Comparison of ENCODE assay signal across 8 cellular contexts in the genomic region with DNA sequence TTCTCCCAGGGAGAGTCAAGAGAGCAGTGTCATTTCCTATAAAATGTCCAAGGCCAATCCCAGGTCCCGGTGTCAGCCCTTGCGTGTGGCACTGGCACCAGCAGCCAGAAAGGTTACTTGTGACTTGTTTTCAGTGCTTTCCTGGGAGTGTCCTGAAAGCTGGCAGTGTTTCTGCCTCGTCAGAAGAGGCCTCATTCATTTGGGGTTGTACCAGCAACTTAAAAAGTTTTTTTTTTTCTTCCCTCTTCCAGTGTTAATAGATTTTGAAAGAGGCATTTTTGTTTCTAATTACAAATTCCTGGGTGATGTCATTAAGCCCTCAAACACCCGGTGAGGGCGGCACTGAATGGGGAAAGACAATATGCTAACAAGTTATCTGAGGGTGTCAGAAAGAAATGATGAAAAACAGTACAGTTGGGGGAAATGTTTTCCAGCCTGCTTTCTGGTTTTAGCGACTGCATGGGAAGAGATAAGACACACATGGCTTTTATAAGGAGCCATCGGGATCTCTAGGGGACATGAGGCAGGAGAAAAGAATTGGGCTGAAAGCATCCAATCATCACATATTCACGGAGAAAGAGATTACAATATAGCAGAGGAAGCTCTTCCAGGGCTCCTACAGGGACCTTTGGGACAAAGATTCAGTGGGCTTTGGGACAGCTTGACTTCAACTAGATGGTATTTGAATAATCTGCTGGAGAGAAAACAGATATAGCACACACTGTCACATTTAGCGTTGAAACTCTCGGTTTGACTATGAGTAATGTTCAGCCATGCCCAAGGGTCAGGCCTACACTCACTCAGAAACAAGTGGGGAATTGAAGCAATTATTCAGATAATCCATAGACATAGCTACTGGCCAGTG.
A peak's percentile ranks its signal among the peaks of the same experiment; 100 is the strongest.
DNase-seq lines count a peak whose midpoint lies in the region; ATAC-seq and TF ChIP-seq lines count a peak whose summit lies in the region.

No MANE protein-coding gene starts in this region.

- 40% methylated on average over 10 of the region's 10 CpGs for WGBS in right lobe of liver (ENCODE audit: insufficient coverage, low coverage, low lambda C conversion rate, missing lambda C conversion rate)
- WGBS in tibial nerve, 2 donors = 16 to 19% methylated on average over 10 of the region's 10 CpGs

- intact Hi-C loops in right lobe of liver (cut with DNase I) = no loop called here

- H3K27ac Mint-ChIP-seq in brain = peak overlapping the region; percentile 55 to 99 (median 91)
- H3K27ac Mint-ChIP-seq in activated CD4-positive, alpha-beta T cell treated with anti-CD3 and anti-CD28 coated beads, Interleukin-2, amount 10 ng/mL, durations not matched to agents 7 days and 5 days = no peak overlapping the region

- peak overlapping the region; percentile 95 for H3K27ac ChIP-seq in HL-60 (replicated peaks)
- H3K27ac ChIP-seq in right lobe of liver = peak overlapping the region; percentile 90 to 93 (median 90)
- H3K27ac ChIP-seq in tibial nerve = peak overlapping the region; percentile 89 to 97 (median 95)

- CTCF ChIA-PET in activated CD4-positive, alpha-beta T cell treated with anti-CD3 and anti-CD28 coated beads, Interleukin-2, amount 10 ng/mL, durations not matched to agents 7 days and 5 days (lab: Charles Lee) = interaction anchor here (0.6 to 4.7 kb wide), 15 partner anchors 7 to 335 kb away, joined by 3 to 36 read pairs (median 6); no protein-coding TSS in a partner anchor

- H3K36me3 ChIP-seq in right lobe of liver (no peaks in the 10 kb centered on the region), tibial nerve (no peaks in the 10 kb centered on the region)

- no peaks in the 10 kb centered on the region for H3K36me3 Mint-ChIP-seq in brain
- no peaks in the 10 kb centered on the region for H3K36me3 Mint-ChIP-seq in activated CD4-positive, alpha-beta T cell treated with anti-CD3 and anti-CD28 coated beads, Interleukin-2, amount 10 ng/mL, durations not matched to agents 7 days and 5 days (ENCODE audit: low read depth)

- no peaks in the 10 kb centered on the region for H3K27me3 Mint-ChIP-seq in brain
- no peaks in the 10 kb centered on the region for H3K27me3 Mint-ChIP-seq in activated CD4-positive, alpha-beta T cell treated with anti-CD3 and anti-CD28 coated beads, Interleukin-2, amount 10 ng/mL, durations not matched to agents 7 days and 5 days

- no peaks in the 10 kb centered on the region for H3K9me3 ChIP-seq in right lobe of liver
- no peaks in the 10 kb centered on the region for H3K9me3 ChIP-seq in tibial nerve

- peak; percentile 59 for ATAC-seq in GM21367 (IDR thresholded peaks at IDR 0.05; ENCODE audit: unreplicated experiment)
- ATAC-seq in right lobe of liver = peak in 3 of 4 donors; percentile 26 to 40 (median 39)

- peak; percentile 38 for TF ChIP-seq POLR2A in right lobe of liver (IDR thresholded peaks at IDR 0.05)
- no peak for TF ChIP-seq POLR2A in tibial nerve (IDR thresholded peaks at IDR 0.05)

- TF ChIP-seq EP300 in tibial nerve (IDR thresholded peaks at IDR 0.05) = peak in 1 of 2 donors; percentile 74

- H3K27me3 ChIP-seq in HL-60 (ENCODE audit: insufficient read depth, poor library complexity, severe bottlenecking) (no peaks in the 10 kb centered on the region), right lobe of liver (no peaks in the 10 kb centered on the region), tibial nerve (no peaks in the 10 kb centered on the region)

- peak; percentile 64 for DNase-seq in COLO829 (ENCODE audit: low spot score)
- no peak for DNase-seq in HL-60 (ENCODE audit: low read depth in 1 of 2, low spot score in 1 of 2)
- peak in 2 of 3 donors; percentile 43 to 64 for DNase-seq in right lobe of liver
- DNase-seq in tibial nerve (ENCODE audit: low spot score in 2 of 2) = peak; percentile 37 to 52
- no peak for DNase-seq in stimulated activated CD8-positive, alpha-beta memory T cell treated with anti-CD3 and anti-CD28 coated beads, Interleukin-4, amount 100 ng/mL, for 48 hours
- DNase-seq in activated CD4-positive, alpha-beta T cell treated with anti-CD3 and anti-CD28 coated beads, Interleukin-2, amount 10 ng/mL, durations not matched to agents 7 days and 5 days = no peak

- H3K4me1 Mint-ChIP-seq in brain = peaks cover 75% of the 10 kb centered on the region
- H3K4me1 Mint-ChIP-seq in activated CD4-positive, alpha-beta T cell treated with anti-CD3 and anti-CD28 coated beads, Interleukin-2, amount 10 ng/mL, durations not matched to agents 7 days and 5 days = peaks cover 36% of the 10 kb centered on the region

- TF ChIP-seq CTCF in HL-60 (IDR thresholded peaks at IDR 0.05; ENCODE audit: insufficient read depth, low read length) (no peak), brain (conservative IDR thresholded peaks at IDR 0.05) (no peak), right lobe of liver (IDR thresholded peaks at IDR 0.05) (no peak), tibial nerve (IDR thresholded peaks at IDR 0.05) (no peak)

- H3K4me3 Mint-ChIP-seq in brain = peak overlapping the region in 4 of 5 experiments; percentile 20 to 53 (median 35)
- no peak overlapping the region for H3K4me3 Mint-ChIP-seq in activated CD4-positive, alpha-beta T cell treated with anti-CD3 and anti-CD28 coated beads, Interleukin-2, amount 10 ng/mL, durations not matched to agents 7 days and 5 days

- peaks cover 0 to 21% (median 9%) of the 10 kb centered on the region in 4 donors for H3K4me1 ChIP-seq in right lobe of liver
- H3K4me1 ChIP-seq in tibial nerve = peaks cover 0 to 50% (median 35%) of the 10 kb centered on the region in 4 donors

- H3K4me3 ChIP-seq in HL-60 (replicated peaks; ENCODE audit: insufficient read depth, low read length) (no peak overlapping the region), right lobe of liver (no peak overlapping the region), tibial nerve (no peak overlapping the region)

- POLR2A ChIA-PET in activated CD4-positive, alpha-beta T cell treated with anti-CD3 and anti-CD28 coated beads, Interleukin-2, amount 10 ng/mL, durations not matched to agents 7 days and 5 days (lab: Charles Lee) = interaction anchor here (1.2 kb wide), 1 partner anchor 17 kb away, joined by 4 read pairs; no protein-coding TSS in a partner anchor

- no peaks in the 10 kb centered on the region for H3K9me3 Mint-ChIP-seq in brain
- H3K9me3 Mint-ChIP-seq in activated CD4-positive, alpha-beta T cell treated with anti-CD3 and anti-CD28 coated beads, Interleukin-2, amount 10 ng/mL, durations not matched to agents 7 days and 5 days = no peaks in the 10 kb centered on the region

Comparison
In these comparisons a context has a peak if more than half of its experiments do, and no peak if none do; other contexts are left out.
1. DNase-seq: peak in COLO829 (single experiment), right lobe of liver (2 of 3) and tibial nerve (2 of 2); none in HL-60 (0 of 2), stimulated activated CD8-positive, alpha-beta memory T cell treated with anti-CD3 and anti-CD28 coated beads, Interleukin-4, amount 100 ng/mL, for 48 hours (single experiment) and activated CD4-positive, alpha-beta T cell treated with anti-CD3 and anti-CD28 coated beads, Interleukin-2, amount 10 ng/mL, durations not matched to agents 7 days and 5 days (single experiment).
2. Peak in every context shown above with its lines, with median percentiles within 50 percentile points of each other: H3K27ac ChIP-seq.